Comparison of ENCODE assay signal across 15 cellular contexts in genomic region chr4:38237139-38237538, GRCh38.
A peak's percentile ranks its signal among the peaks of the same experiment; 100 is the strongest.
DNase-seq lines count a peak whose midpoint lies in the region; ATAC-seq, FAIRE-seq and TF ChIP-seq lines count a peak whose summit lies in the region.
"Had no signal": no experiment of that assay in that cellular context is flagged by ENCODE, and none has a peak within 500 bp of the region (broad histone marks: within the 10 kb centered on the region; RNA-seq: fewer than 3 reads in every experiment).

No MANE protein-coding gene starts in this region.

- intact Hi-C loops in pancreas (cut with DNase I): no loop called here

- no peak for FAIRE-seq in pancreas (lab: Jason Lieb, UNC)

- ATAC-seq in pancreas: peak; percentile 49 to 76 (median 60)
- ATAC-seq: left lung had no signal

- H3K4me3 ChIP-seq in epithelial cell of esophagus (ENCODE audit: low read length): no peak overlapping the region
- H3K4me3 ChIP-seq in pancreas: no peak overlapping the region
- H3K4me3 ChIP-seq: left lung, SK-N-MC had no signal

- peaks cover 6 to 12% (median 7%) of the 10 kb centered on the region in 3 donors for H3K4me1 ChIP-seq in pancreas

- H3K36me3 ChIP-seq in pancreas: no peaks in the 10 kb centered on the region
- H3K36me3 ChIP-seq: left lung had no signal

- 34 to 42% methylated on average over 3 of the region's 3 CpGs for WGBS in pancreas, 2 donors

- TF ChIP-seq CTCF in epithelial cell of esophagus (IDR thresholded peaks at IDR 0.05; ENCODE audit: insufficient read depth, low read depth, low read length, missing control alignments) (no peak), pancreas (IDR thresholded peaks at IDR 0.05) (no peak)

- no peaks in the 10 kb centered on the region for H3K27me3 ChIP-seq in pancreas
- H3K27me3 ChIP-seq: left lung had no signal

- H3K27ac ChIP-seq in pancreas: peak overlapping the region in 1 of 4 donors; percentile 38
- H3K27ac ChIP-seq: left lung, SK-N-MC had no signal

- H3K9me3 ChIP-seq in pancreas: no peaks in the 10 kb centered on the region
- H3K9me3 ChIP-seq: left lung had no signal

- DNase-seq in GM03348 (ENCODE audit: low spot score): peak; percentile 70
- peak; percentile 12 for DNase-seq in RKO (ENCODE audit: low spot score)
- DNase-seq in epithelial cell of esophagus (ENCODE audit: low read depth): peak; percentile 93
- peak in 1 of 6 donors; percentile 20 for DNase-seq in pancreas
- DNase-seq in germinal center (ENCODE audit: low spot score): no peak
- DNase-seq in epidermal melanocyte (ENCODE audit: insufficient read length, low spot score): no peak
- no peak for DNase-seq in KG1 (lab: John Stamatoyannopoulos, UW)
- DNase-seq in DMS53 treated with DMSO at 0.1 percent for 48 hours (lab: John Stamatoyannopoulos, UW; ENCODE audit: unreplicated experiment): no peak
- DNase-seq: activated CD4-positive, CD25-positive, alpha-beta regulatory T cell treated with anti-CD3 and anti-CD28 coated beads, Interleukin-2, amount 50 U/mL, for 72 hours; activated T-cell treated with anti-CD3 and anti-CD28 coated beads, Interleukin-2, amount 50 U/mL, for 48 hours; COR-L47; glutamatergic neuron; left lung; NCI-H526 treated with DMSO at 0.1 percent for 48 hours had no signal

Comparison
In these comparisons a context has a peak if more than half of its experiments do, and no peak if none do; other contexts are left out.
1. DNase-seq: peak in GM03348 (single experiment), RKO (single experiment) and epithelial cell of esophagus (single experiment); none in germinal center (single experiment), epidermal melanocyte (single experiment), KG1 (single experiment) and DMS53 treated with DMSO at 0.1 percent for 48 hours (single experiment).